In the genomic region with DNA sequence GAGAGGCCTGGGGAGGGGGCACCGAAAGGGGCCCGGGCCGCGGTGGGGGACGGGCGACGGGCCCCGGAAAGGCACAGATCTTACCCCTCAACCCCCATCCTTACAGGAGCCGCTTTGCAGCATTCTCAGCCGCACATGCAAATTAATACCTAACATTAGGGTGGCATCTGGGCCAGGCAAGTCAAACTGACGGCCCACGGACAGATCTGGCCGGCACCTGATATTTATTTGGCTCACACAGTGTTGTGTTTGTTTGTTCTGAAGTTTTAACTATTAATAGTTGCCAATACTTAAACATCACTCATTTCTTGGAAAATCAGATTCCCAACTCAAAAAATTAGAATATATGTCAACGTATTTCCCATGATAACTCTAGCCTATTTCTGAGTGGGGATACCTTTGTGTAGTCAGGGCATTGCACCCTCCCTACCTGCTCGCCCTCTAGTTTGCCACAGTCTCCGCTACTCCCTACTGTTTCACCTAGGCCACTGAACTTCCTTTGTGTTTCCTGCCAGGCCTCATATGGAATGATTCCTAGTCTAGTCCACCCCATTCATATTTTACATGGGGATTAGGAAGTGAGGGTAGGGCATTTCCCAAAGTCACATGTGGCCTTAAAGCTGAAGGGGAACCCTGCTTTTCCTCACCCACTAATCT, we compare ENCODE assay signal across 8 cellular contexts.
DNase-seq lines count a peak whose midpoint lies in the region; ATAC-seq and TF ChIP-seq lines count a peak whose summit lies in the region.

No MANE protein-coding gene starts in this region.

- no peaks in the 10 kb centered on the region for H3K9me2 ChIP-seq in OCI-LY7 (ENCODE audit: insufficient read depth, low read length)

- H3K27ac Mint-ChIP-seq in HFFc6 = peak overlapping the region; percentile 72

- H3K4me3 ChIP-seq in OCI-LY7 (ENCODE audit: low read depth, low read length, poor library complexity, severe bottlenecking) (peak overlapping the region; percentile 67), esophagus squamous epithelium (peak overlapping the region; percentile 38 to 75 (median 56)), trophoblast cell (ENCODE audit: low read depth, low read length) (no peak overlapping the region)

- H3K4ac ChIP-seq in trophoblast cell (ENCODE audit: low read depth, low read length) = peak overlapping the region; percentile 65

- no peaks in the 10 kb centered on the region for H4K20me1 ChIP-seq in OCI-LY7 (ENCODE audit: insufficient read depth, low read length)

- H3K79me1 ChIP-seq in trophoblast cell (ENCODE audit: low read length) = peaks cover 9% of the 10 kb centered on the region

- 15 to 34% methylated on average over 7 to 16 of the region's 16 CpGs for WGBS in esophagus squamous epithelium, 2 donors
- no CpG with 5 or more reads among the region's 16 CpGs for WGBS in trophoblast cell (ENCODE audit: extremely low coverage, insufficient coverage, insufficient read length)

- peak overlapping the region; percentile 75 for H3K4me2 ChIP-seq in OCI-LY7 (ENCODE audit: low read length)
- H3K4me2 ChIP-seq in trophoblast cell (ENCODE audit: low read length) = peak overlapping the region; percentile 67

- H3K36me3 Mint-ChIP-seq in HFFc6 (ENCODE audit: low read depth) = peaks cover 10% of the 10 kb centered on the region; the same call in 1 of the 2 replicates

- intact Hi-C loops in OCI-LY7 (cut with micrococcal nuclease; ENCODE audit: unreplicated experiment) = loop anchor here (1.0 to 5.0 kb wide), 3 partner anchors 72 to 254 kb away; partner anchors contain the start of genes CNOT8, GEMIN5 and LARP1
- intact Hi-C loops in esophagus squamous epithelium (cut with DNase I) = no loop called here

- H3K18ac ChIP-seq in trophoblast cell (ENCODE audit: low read length) = peak overlapping the region; percentile 72

- POLR2A ChIA-PET in OCI-LY7 (lab: Charles Lee) = interaction anchor here (1.1 kb wide), 1 partner anchor 239 kb away, joined by 4 read pairs; no protein-coding TSS in a partner anchor

- CTCF ChIA-PET in OCI-LY7 (lab: Charles Lee; ENCODE audit: unreplicated experiment) = interaction anchor here (0.6 kb wide), 1 partner anchor 1674 kb away, joined by 3 read pairs; no protein-coding TSS in a partner anchor

- H4K8ac ChIP-seq in trophoblast cell (ENCODE audit: low read depth, low read length) = peak overlapping the region; percentile 87

- H2AFZ ChIP-seq in OCI-LY7 (ENCODE audit: low read length) (peak overlapping the region; percentile 62), trophoblast cell (ENCODE audit: insufficient read depth, low read length, poor library complexity) (peak overlapping the region; percentile 62)

- H3K27ac ChIP-seq in OCI-LY7 (ENCODE audit: low read depth, low read length, poor library complexity, severe bottlenecking) (peak overlapping the region; percentile 78), esophagus squamous epithelium (peak overlapping the region; percentile 86 to 93 (median 88)), trophoblast cell (ENCODE audit: low read depth, low read length) (peak overlapping the region; percentile 86)

- peak overlapping the region; percentile 98 for H2BK120ac ChIP-seq in trophoblast cell (ENCODE audit: insufficient read depth, low read length, poor library complexity)

- H3K4me1 ChIP-seq in OCI-LY7 (ENCODE audit: insufficient read depth, low read length, poor library complexity, severe bottlenecking) (peaks cover 21% of the 10 kb centered on the region), esophagus squamous epithelium (peaks cover 8 to 29% (median 16%) of the 10 kb centered on the region in 3 donors), trophoblast cell (ENCODE audit: control insufficient read depth in 1 of 2, insufficient read depth in 2 of 2, low read length in 2 of 2) (peaks cover 5% of the 10 kb centered on the region in 2 experiments)

- H3K4me3 Mint-ChIP-seq in HFFc6 = peak overlapping the region; percentile 79

- H3K9me3 Mint-ChIP-seq in HFFc6 = no peaks in the 10 kb centered on the region; the same call in 1 of the 2 replicates

- H4K12ac ChIP-seq in trophoblast cell (ENCODE audit: low read depth, low read length) = peak overlapping the region; percentile 71

- H3K27me3 ChIP-seq in esophagus squamous epithelium (no peaks in the 10 kb centered on the region), trophoblast cell (ENCODE audit: insufficient read depth, low read length) (no peaks in the 10 kb centered on the region)

- TF ChIP-seq CTCF in HFFc6 (IDR thresholded peaks at IDR 0.05) = no peak
- no peak for TF ChIP-seq CTCF in OCI-LY7 (conservative IDR thresholded peaks at IDR 0.05; ENCODE audit: low read length)
- no peak for TF ChIP-seq CTCF in esophagus squamous epithelium (IDR thresholded peaks at IDR 0.05)

- H2BK5ac ChIP-seq in trophoblast cell (ENCODE audit: low read depth, low read length, poor library complexity) = peak overlapping the region; percentile 88

- no peak for TF ChIP-seq POLR2A in esophagus squamous epithelium (IDR thresholded peaks at IDR 0.05)

- DNase-seq in HFFc6 = no peak
- peak; percentile 70 for DNase-seq in OCI-LY7 (ENCODE audit: low spot score)
- no peak for DNase-seq in esophagus squamous epithelium (lab: John Stamatoyannopoulos, UW)
- DNase-seq in trophoblast cell = no peak
- no peak for DNase-seq in stimulated activated CD4-positive, alpha-beta T cell treated with anti-CD3 and anti-CD28 coated beads, Interleukin-2, amount 100 ng/mL, for 24 hours
- no peak for DNase-seq in NCI-H2196 treated with DMSO at 0.1 percent for 48 hours (lab: John Stamatoyannopoulos, UW; ENCODE audit: unreplicated experiment)
- no peak for DNase-seq in NCI-H2171 treated with DMSO at 0.1 percent for 48 hours (lab: John Stamatoyannopoulos, UW)

- peaks cover 9% of the 10 kb centered on the region for H3K4me1 Mint-ChIP-seq in HFFc6 (ENCODE audit: low read depth)

- H2AK5ac ChIP-seq in trophoblast cell (ENCODE audit: low read length) = peak overlapping the region; percentile 81

- H3K23ac ChIP-seq in trophoblast cell (ENCODE audit: low read length) = no peak overlapping the region

- H3K9ac ChIP-seq in trophoblast cell (ENCODE audit: low read length) = peak overlapping the region; percentile 73

- peaks cover 4% of the 10 kb centered on the region for H3K27me3 Mint-ChIP-seq in HFFc6 (ENCODE audit: insufficient read depth)

- peak overlapping the region; percentile 91 for H4K91ac ChIP-seq in trophoblast cell (ENCODE audit: low read depth, low read length)

- peak overlapping the region; percentile 64 for H3K14ac ChIP-seq in trophoblast cell (ENCODE audit: low read length)

- peak overlapping the region; percentile 94 for H2BK12ac ChIP-seq in trophoblast cell (ENCODE audit: low read length)

- H3K79me2 ChIP-seq in OCI-LY7 (ENCODE audit: insufficient read depth, low read depth, low read length) (peaks cover 13% of the 10 kb centered on the region; the same call in 1 of the 2 replicates), trophoblast cell (ENCODE audit: control insufficient read depth, insufficient read depth, low read length, poor library complexity) (peaks cover 5% of the 10 kb centered on the region)

- BruUV-seq in OCI-LY7 (replicated peaks; lab: Mats Ljungman, UMichigan) = TSS peak; percentile 73

- H3K36me3 ChIP-seq in OCI-LY7 (ENCODE audit: insufficient read depth, low read length) (peaks cover 11% of the 10 kb centered on the region), esophagus squamous epithelium (no peaks in the 10 kb centered on the region), trophoblast cell (ENCODE audit: control insufficient read depth in 1 of 2, insufficient read depth in 2 of 2, low read length in 2 of 2) (peaks cover 0 to 2% of the 10 kb centered on the region in 2 experiments)

- H3K9me3 ChIP-seq in OCI-LY7 (ENCODE audit: low read length) (peaks cover 10% of the 10 kb centered on the region; the same call in 1 of the 2 replicates), esophagus squamous epithelium (peaks cover 0 to 6% (median 0%) of the 10 kb centered on the region in 3 donors), trophoblast cell (ENCODE audit: insufficient read depth, low read depth, low read length) (peaks cover 5% of the 10 kb centered on the region)

- ATAC-seq in GM18520 (IDR thresholded peaks at IDR 0.05; ENCODE audit: unreplicated experiment) = peak; percentile 59
